ENCODE assay signal across 1 cellular context in genomic region chr3:32684800-32685603, GRCh38.
TF ChIP-seq lines count a peak whose summit lies in the region.

A gene with protein sequence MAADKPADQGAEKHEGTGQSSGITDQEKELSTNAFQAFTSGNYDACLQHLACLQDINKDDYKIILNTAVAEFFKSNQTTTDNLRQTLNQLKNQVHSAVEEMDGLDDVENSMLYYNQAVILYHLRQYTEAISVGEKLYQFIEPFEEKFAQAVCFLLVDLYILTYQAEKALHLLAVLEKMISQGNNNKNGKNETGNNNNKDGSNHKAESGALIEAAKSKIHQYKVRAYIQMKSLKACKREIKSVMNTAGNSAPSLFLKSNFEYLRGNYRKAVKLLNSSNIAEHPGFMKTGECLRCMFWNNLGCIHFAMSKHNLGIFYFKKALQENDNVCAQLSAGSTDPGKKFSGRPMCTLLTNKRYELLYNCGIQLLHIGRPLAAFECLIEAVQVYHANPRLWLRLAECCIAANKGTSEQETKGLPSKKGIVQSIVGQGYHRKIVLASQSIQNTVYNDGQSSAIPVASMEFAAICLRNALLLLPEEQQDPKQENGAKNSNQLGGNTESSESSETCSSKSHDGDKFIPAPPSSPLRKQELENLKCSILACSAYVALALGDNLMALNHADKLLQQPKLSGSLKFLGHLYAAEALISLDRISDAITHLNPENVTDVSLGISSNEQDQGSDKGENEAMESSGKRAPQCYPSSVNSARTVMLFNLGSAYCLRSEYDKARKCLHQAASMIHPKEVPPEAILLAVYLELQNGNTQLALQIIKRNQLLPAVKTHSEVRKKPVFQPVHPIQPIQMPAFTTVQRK (plus strand): TSS chr3:32685188. CDS start chr3:32685461, 273 bp downstream.

TF ChIP-seq in HCT116, 20 proteins besides CTCF, POLR2A, EP300 and RAD21 (continued from another document):
- TF ChIP-seq ATF3 (IDR thresholded peaks at IDR 0.05) (no peak), ZNF274 (IDR thresholded peaks at IDR 0.05; ENCODE audit: low read depth, low read length) (no peak), SIN3A (IDR thresholded peaks at IDR 0.05; ENCODE audit: low read depth) (no peak; the same call in 1 of the 2 replicates), SP1 (IDR thresholded peaks at IDR 0.05; ENCODE audit: low read depth) (peak; percentile 82), CBX3 (IDR thresholded peaks at IDR 0.05; ENCODE audit: low read depth) (peak; percentile 76; the same call in 1 of the 2 replicates), TCF7L2 (IDR thresholded peaks at IDR 0.05; ENCODE audit: borderline replicate concordance, extremely low read depth, insufficient read depth, insufficient read length) (peak; percentile 26), FOSL1 (IDR thresholded peaks at IDR 0.05; ENCODE audit: low read depth) (no peak), SRF (IDR thresholded peaks at IDR 0.05; ENCODE audit: low read depth) (peak; percentile 15; the same call in 1 of the 2 replicates), EZH2phosphoT487 (IDR thresholded peaks at IDR 0.05; ENCODE audit: borderline replicate concordance) (no peak), EGR1 (IDR thresholded peaks at IDR 0.05; ENCODE audit: low read depth) (peak; percentile 49; the same call in 1 of the 2 replicates), POLR2AphosphoS5 (IDR thresholded peaks at IDR 0.05; ENCODE audit: low read depth, low read length) (peak; percentile 75), JUND (IDR thresholded peaks at IDR 0.05) (peak; percentile 73), ELF1 (IDR thresholded peaks at IDR 0.05; ENCODE audit: borderline replicate concordance, low read depth) (peak; percentile 82), REST (IDR thresholded peaks at IDR 0.05; ENCODE audit: low read depth) (no peak)
